In genomic region chr1:202852163-202852904, GRCh38 we compare ENCODE assay signal across 8 cellular contexts. TPM values are rescaled to one million over a fixed set of nuclear protein-coding genes. Genes with fewer than 3 reads are reported as not detected.
DNase-seq lines count a peak whose midpoint lies in the region; ATAC-seq and TF ChIP-seq lines count a peak whose summit lies in the region.

No MANE protein-coding gene starts in this region.

- TF ChIP-seq CTCF in upper lobe of right lung (IDR thresholded peaks at IDR 0.05): peak; percentile 53

- no peaks in the 10 kb centered on the region for H3K36me3 ChIP-seq in upper lobe of right lung
- no peaks in the 10 kb centered on the region for H3K36me3 ChIP-seq in effector memory CD4-positive, alpha-beta T cell (ENCODE audit: control insufficient read depth, insufficient read depth, low read length)

- H3K4me1 Mint-ChIP-seq in activated T-helper 17 cell treated with anti-CD3 and anti-CD28 coated beads, Interleukin-2, amount 50 U/mL, for 72 hours: peaks cover 6% of the 10 kb centered on the region
- H3K4me1 Mint-ChIP-seq in immature natural killer cell: no peaks in the 10 kb centered on the region

- H3K27me3 Mint-ChIP-seq in activated T-helper 17 cell treated with anti-CD3 and anti-CD28 coated beads, Interleukin-2, amount 50 U/mL, for 72 hours: no peaks in the 10 kb centered on the region
- H3K27me3 Mint-ChIP-seq in immature natural killer cell (ENCODE audit: low read depth in 3 of 3): peaks cover 0 to 2% (median 0%) of the 10 kb centered on the region in 3 donors

- H3K27ac ChIP-seq in upper lobe of right lung: no peak overlapping the region
- no peak overlapping the region for H3K27ac ChIP-seq in effector memory CD4-positive, alpha-beta T cell (ENCODE audit: insufficient read depth, low read length, poor library complexity, severe bottlenecking)

- H3K27me3 ChIP-seq in upper lobe of right lung: no peaks in the 10 kb centered on the region
- no peaks in the 10 kb centered on the region for H3K27me3 ChIP-seq in effector memory CD4-positive, alpha-beta T cell (replicated peaks; ENCODE audit: control insufficient read depth, insufficient read depth, low read length, poor library complexity, severe bottlenecking)

- H3K36me3 Mint-ChIP-seq in activated T-helper 17 cell treated with anti-CD3 and anti-CD28 coated beads, Interleukin-2, amount 50 U/mL, for 72 hours (ENCODE audit: low read depth): no peaks in the 10 kb centered on the region
- no peaks in the 10 kb centered on the region for H3K36me3 Mint-ChIP-seq in immature natural killer cell

- H3K4me3 Mint-ChIP-seq in activated T-helper 17 cell treated with anti-CD3 and anti-CD28 coated beads, Interleukin-2, amount 50 U/mL, for 72 hours: no peak overlapping the region
- no peak overlapping the region for H3K4me3 Mint-ChIP-seq in immature natural killer cell

- H3K9me3 Mint-ChIP-seq in activated T-helper 17 cell treated with anti-CD3 and anti-CD28 coated beads, Interleukin-2, amount 50 U/mL, for 72 hours: no peaks in the 10 kb centered on the region
- H3K9me3 Mint-ChIP-seq in immature natural killer cell: no peaks in the 10 kb centered on the region

- H3K4me1 ChIP-seq in upper lobe of right lung: no peaks in the 10 kb centered on the region
- no peaks in the 10 kb centered on the region for H3K4me1 ChIP-seq in effector memory CD4-positive, alpha-beta T cell (ENCODE audit: control insufficient read depth, insufficient read depth, low read length, poor library complexity, severe bottlenecking)

- peak; percentile 74 for ATAC-seq in activated T-helper 17 cell treated with anti-CD3 and anti-CD28 coated beads, Interleukin-2, amount 50 U/mL, for 72 hours (replicated peaks)
- ATAC-seq in upper lobe of right lung (peak; percentile 87), GM19351 (IDR thresholded peaks at IDR 0.05; ENCODE audit: unreplicated experiment) (no peak)

- intact Hi-C loops in upper lobe of right lung (cut with DNase I): no loop called here

- no peak overlapping the region for H3K27ac Mint-ChIP-seq in activated T-helper 17 cell treated with anti-CD3 and anti-CD28 coated beads, Interleukin-2, amount 50 U/mL, for 72 hours
- no peak overlapping the region for H3K27ac Mint-ChIP-seq in immature natural killer cell

- no peak overlapping the region for H3K4me3 ChIP-seq in upper lobe of right lung
- no peak overlapping the region for H3K4me3 ChIP-seq in effector memory CD4-positive, alpha-beta T cell (ENCODE audit: insufficient read depth, low read depth, low read length, poor library complexity, severe bottlenecking)

- H3K9me3 ChIP-seq in upper lobe of right lung: no peaks in the 10 kb centered on the region
- no peaks in the 10 kb centered on the region for H3K9me3 ChIP-seq in effector memory CD4-positive, alpha-beta T cell (ENCODE audit: control insufficient read depth, low read length)

- DNase-seq in A172 (ENCODE audit: low spot score) (peak; percentile 77), GDM1 (lab: John Stamatoyannopoulos, UW) (peak; percentile 58), NCI-H1930 (lab: John Stamatoyannopoulos, UW) (peak; percentile 15 to 17), immature natural killer cell (peak; percentile 14 to 21 (median 18)), upper lobe of right lung (no peak)
- no peak for DNase-seq in effector memory CD4-positive, alpha-beta T cell

RNA-seq across cellular contexts. Expression of gene RABIF, which starts 36.6 kb away (rescaled TPM):
- total RNA-seq in A172 (2014; rRNA removed; shearing (Covaris generic)): 12.2 and 16.8 TPM in 2 replicates
- 10 to 100 TPM in 1 of 2 donors, 1 to 10 TPM in 1; 9.2 to 15.6 TPM for total RNA-seq in activated T-helper 17 cell treated with anti-CD3 and anti-CD28 coated beads, Interleukin-2, amount 50 U/mL, for 72 hours
- 10 to 100 TPM; 24.5 to 35.8 (median 25.3) TPM for polyA plus RNA-seq in immature natural killer cell
- total RNA-seq in upper lobe of right lung: 10.0 TPM

RNA-seq across cellular contexts. Expression of gene PCAT6, which starts 41.6 kb away (rescaled TPM):
- total RNA-seq in A172 (2014; rRNA removed; shearing (Covaris generic)): not detected in 2 replicates
- 1 to 10 TPM; 1.8 to 4.0 TPM for total RNA-seq in activated T-helper 17 cell treated with anti-CD3 and anti-CD28 coated beads, Interleukin-2, amount 50 U/mL, for 72 hours
- polyA plus RNA-seq in immature natural killer cell: under 1 TPM in 1 of 3 donors, not detected in 2; 0.73 TPM
- 0.81 TPM for total RNA-seq in upper lobe of right lung

RNA-seq across cellular contexts. Expression of gene KDM5B, which starts 44.1 kb away (rescaled TPM):
- 58.6 and 59.2 TPM in 2 replicates for total RNA-seq in A172 (2014; rRNA removed; shearing (Covaris generic))
- 100 to 1,000 TPM; 124 to 176 TPM for total RNA-seq in activated T-helper 17 cell treated with anti-CD3 and anti-CD28 coated beads, Interleukin-2, amount 50 U/mL, for 72 hours
- polyA plus RNA-seq in immature natural killer cell: 10 to 100 TPM in 1 of 3 donors, 1 to 10 TPM in 2; 4.4 to 26.2 (median 8.7) TPM
- 57.3 TPM for total RNA-seq in upper lobe of right lung

Comparison
In these comparisons a context has a peak if more than half of its experiments do, and no peak if none do; other contexts are left out.
1. DNase-seq: peak in A172 (single experiment), GDM1 (single experiment), NCI-H1930 (2 of 2) and immature natural killer cell (3 of 3); none in upper lobe of right lung (single experiment) and effector memory CD4-positive, alpha-beta T cell (0 of 3).